28 cellular contexts compared by ENCODE assay signal in the genomic region with DNA sequence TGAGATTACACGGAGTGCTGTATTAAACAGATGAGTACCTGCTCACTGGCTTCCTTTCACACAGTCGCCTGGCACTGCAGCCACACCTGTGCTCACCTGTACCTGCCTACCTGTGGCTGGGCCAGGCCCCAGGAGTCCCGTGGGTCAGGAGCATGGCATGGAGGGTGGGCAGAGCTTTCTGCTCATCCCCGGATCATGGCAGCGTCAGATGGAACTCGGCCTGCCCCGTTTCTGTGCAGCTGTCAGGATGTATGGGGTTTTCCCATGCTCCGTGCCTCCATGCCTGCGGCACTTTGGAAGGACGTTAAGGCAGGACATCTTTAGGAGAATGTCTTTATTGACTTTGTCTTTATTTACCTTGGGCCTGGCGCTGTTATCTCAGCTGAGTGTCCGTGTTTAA.
"Had no signal": no experiment of that assay in that cellular context is flagged by ENCODE, and none has a peak within 500 bp of the region (broad histone marks: within the 10 kb centered on the region; RNA-seq: fewer than 3 reads in every experiment).

No MANE protein-coding gene starts in this region.

- H3K27ac Mint-ChIP-seq: activated CD4-positive, alpha-beta T cell treated with anti-CD3 and anti-CD28 coated beads for 36 hours; activated CD4-positive, alpha-beta T cell treated with anti-CD3 and anti-CD28 coated beads, Interleukin-2, amount 10 ng/mL, durations not matched to agents 7 days and 5 days; activated CD8-positive, alpha-beta T cell treated with anti-CD3 and anti-CD28 coated beads, Interleukin-2, amount 10 ng/mL, durations not matched to agents 7 days and 5 days; activated naive CD4-positive, alpha-beta T cell treated with anti-CD3 and anti-CD28 coated beads for 36 hours; activated naive CD4-positive, alpha-beta T cell treated with anti-CD3 and anti-CD28 coated beads, Interleukin-2, amount 50 U/mL, for 72 hours; activated T-cell treated with anti-CD3 and anti-CD28 coated beads, Interleukin-2, amount 50 U/mL, for 24 hours had no signal

- H3K4me1 ChIP-seq: adrenal gland, body of pancreas, breast epithelium, Peyer's patch had no signal

- H3K4me3 Mint-ChIP-seq: activated CD4-positive, alpha-beta T cell treated with anti-CD3 and anti-CD28 coated beads for 36 hours; activated CD4-positive, alpha-beta T cell treated with anti-CD3 and anti-CD28 coated beads, Interleukin-2, amount 10 ng/mL, durations not matched to agents 7 days and 5 days; activated CD8-positive, alpha-beta T cell treated with anti-CD3 and anti-CD28 coated beads, Interleukin-2, amount 10 ng/mL, durations not matched to agents 7 days and 5 days; activated naive CD4-positive, alpha-beta T cell treated with anti-CD3 and anti-CD28 coated beads for 36 hours; activated T-cell treated with anti-CD3 and anti-CD28 coated beads, Interleukin-2, amount 50 U/mL, for 24 hours had no signal

- H3K27me3 Mint-ChIP-seq: activated CD4-positive, alpha-beta T cell treated with anti-CD3 and anti-CD28 coated beads for 36 hours; activated CD4-positive, alpha-beta T cell treated with anti-CD3 and anti-CD28 coated beads, Interleukin-2, amount 10 ng/mL, durations not matched to agents 7 days and 5 days; activated T-cell treated with anti-CD3 and anti-CD28 coated beads, Interleukin-2, amount 50 U/mL, for 24 hours had no signal

- H3K36me3 ChIP-seq: adrenal gland, breast epithelium, Peyer's patch, WERI-Rb-1 had no signal

- H3K9me3 ChIP-seq: adrenal gland, body of pancreas, Peyer's patch had no signal

- DNase-seq: activated CD4-positive, alpha-beta T cell treated with anti-CD3 and anti-CD28 coated beads for 36 hours; activated CD4-positive, alpha-beta T cell treated with anti-CD3 and anti-CD28 coated beads, Interleukin-2, amount 10 ng/mL, durations not matched to agents 7 days and 5 days; activated CD4-positive, alpha-beta T cell treated with anti-CD3 and anti-CD28 coated beads, Interleukin-2, amount 50 U/mL, for 48 hours; activated CD8-positive, alpha-beta T cell treated with anti-CD3 and anti-CD28 coated beads, Interleukin-2, amount 10 ng/mL, durations not matched to agents 7 days and 5 days; activated gamma-delta T cell treated with Interleukin-2 at 50 U/mL for 16 hours; activated naive CD4-positive, alpha-beta T cell treated with anti-CD3 and anti-CD28 coated beads for 36 hours; activated T-cell treated with anti-CD3 and anti-CD28 coated beads, Interleukin-2, amount 50 U/mL, for 24 hours; adrenal gland; body of pancreas; NCI-H1105; NCI-H1694 treated with DMSO at 0.1 percent for 48 hours; NCI-H2029; NCI-H446; NCI-H510A treated with DMSO at 0.1 percent for 48 hours; NCI-H526 treated with DMSO at 0.1 percent for 48 hours; NK-92 treated with Interleukin-12 subunit alpha and Interleukin-12 subunit beta, amount 100 ng/mL, for 24 hours; PC-3; Peyer's patch; RPMI8226; SIG-M5; T-helper 1 cell; T-helper 2 cell; T-helper 9 cell; WERI-Rb-1 had no signal

- H3K4me1 Mint-ChIP-seq: activated CD4-positive, alpha-beta T cell treated with anti-CD3 and anti-CD28 coated beads for 36 hours; activated CD4-positive, alpha-beta T cell treated with anti-CD3 and anti-CD28 coated beads, Interleukin-2, amount 10 ng/mL, durations not matched to agents 7 days and 5 days had no signal

- ATAC-seq: activated CD4-positive, alpha-beta T cell treated with anti-CD3 and anti-CD28 coated beads for 36 hours; activated CD8-positive, alpha-beta T cell treated with anti-CD3 and anti-CD28 coated beads, Interleukin-2, amount 10 ng/mL, durations not matched to agents 7 days and 5 days; activated naive CD4-positive, alpha-beta T cell treated with anti-CD3 and anti-CD28 coated beads, Interleukin-2, amount 50 U/mL, for 72 hours; body of pancreas; PC-3; SK-N-SH treated with all-trans-retinoic acid at 6 μM for 48 hours had no signal

- H3K27me3 ChIP-seq: adrenal gland, body of pancreas, breast epithelium, Peyer's patch had no signal

- H3K4me3 ChIP-seq: adrenal gland, body of pancreas, breast epithelium, Peyer's patch had no signal

- H3K27ac ChIP-seq: body of pancreas, breast epithelium, KMS-11, Peyer's patch, WERI-Rb-1 had no signal
